In genomic region chr6:85920782-85921181, GRCh38 we compare ENCODE assay signal across 1 cellular context.
TF ChIP-seq lines count a peak whose summit lies in the region.

No MANE protein-coding gene starts in this region.

TF ChIP-seq in GM23338, 12 proteins besides CTCF, POLR2A, EP300 and RAD21 (continued from another document):
- TF ChIP-seq ZNF462 (CRISPR knock-in tag; IDR thresholded peaks at IDR 0.05) (no peak), ZNF114 (CRISPR knock-in tag; IDR thresholded peaks at IDR 0.05) (no peak), POLR2AphosphoS5 (IDR thresholded peaks at IDR 0.05; ENCODE audit: low read depth) (no peak), EZH2phosphoT487 (IDR thresholded peaks at IDR 0.05; ENCODE audit: unreplicated experiment) (no peak)
